In the genomic region with DNA sequence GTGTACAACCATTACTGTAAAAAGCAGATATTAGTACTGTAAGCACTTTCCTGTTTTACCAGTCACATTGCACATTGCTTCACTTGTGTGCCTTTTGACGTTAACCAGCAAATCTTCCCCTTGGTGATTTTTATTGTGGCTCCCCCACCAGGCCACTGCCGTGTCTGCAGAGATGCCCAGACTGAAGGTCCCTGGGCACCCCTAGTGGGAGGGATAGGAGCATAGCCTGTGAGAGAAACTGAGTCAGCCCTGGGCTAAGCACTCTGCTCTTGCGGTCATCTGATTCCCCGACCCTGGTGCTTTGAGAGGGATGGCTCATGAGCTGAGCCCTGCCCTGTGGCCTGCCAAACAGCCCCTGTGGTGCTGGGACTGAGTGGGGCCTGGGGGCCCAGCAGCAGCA, we compare ENCODE assay signal across 8 cellular contexts.
A peak's percentile ranks its signal among the peaks of the same experiment; 100 is the strongest.
DNase-seq lines count a peak whose midpoint lies in the region; ATAC-seq and TF ChIP-seq lines count a peak whose summit lies in the region.

No MANE protein-coding gene starts in this region.

- H3K27me3 ChIP-seq in lower lobe of right lung (ENCODE audit: low read depth): no peaks in the 10 kb centered on the region
- H3K27me3 ChIP-seq in transverse colon: no peaks in the 10 kb centered on the region
- no peaks in the 10 kb centered on the region for H3K27me3 ChIP-seq in uterus

- H3K4me3 Mint-ChIP-seq in glutamatergic neuron (ENCODE audit: unreplicated experiment): no peak overlapping the region

- H3K9me3 ChIP-seq in lower lobe of right lung (no peaks in the 10 kb centered on the region), transverse colon (no peaks in the 10 kb centered on the region), uterus (no peaks in the 10 kb centered on the region)

- no peaks in the 10 kb centered on the region for H3K27me3 Mint-ChIP-seq in glutamatergic neuron (ENCODE audit: unreplicated experiment)

- DNase-seq in GM19240 (ENCODE audit: insufficient read length, low spot score): peak; percentile 33
- peak; percentile 40 for DNase-seq in SKM-1 treated with dmso at 0.1 percent for 144 hours (lab: John Stamatoyannopoulos, UW; ENCODE audit: unreplicated experiment)
- peak; percentile 59 for DNase-seq in amniotic epithelial cell (ENCODE audit: low read depth)
- DNase-seq in lower lobe of right lung: no peak
- DNase-seq in transverse colon: peak; percentile 47
- no peak for DNase-seq in uterus
- no peak for DNase-seq in glutamatergic neuron
- DNase-seq in inferior parietal cortex (ENCODE audit: extremely low spot score): no peak

- no peaks in the 10 kb centered on the region for H3K9me3 Mint-ChIP-seq in glutamatergic neuron (ENCODE audit: unreplicated experiment)

- H3K27ac ChIP-seq in lower lobe of right lung (no peak overlapping the region), transverse colon (no peak overlapping the region), uterus (no peak overlapping the region)

- peak; percentile 68 to 79 for ATAC-seq in lower lobe of right lung

- WGBS in transverse colon (ENCODE audit: low coverage in 1 of 2), 2 donors: 32% methylated on average over 2 of the region's 4 CpGs; no CpG with 5 or more reads in 1 of the 2 donors

- H3K4me3 ChIP-seq in lower lobe of right lung (no peak overlapping the region), transverse colon (no peak overlapping the region), uterus (no peak overlapping the region)

- H3K36me3 Mint-ChIP-seq in glutamatergic neuron (ENCODE audit: unreplicated experiment): peaks cover 5% of the 10 kb centered on the region

- TF ChIP-seq POLR2A in transverse colon (IDR thresholded peaks at IDR 0.05): no peak
- no peak for TF ChIP-seq POLR2A in uterus (IDR thresholded peaks at IDR 0.05)

- peak; percentile 54 for TF ChIP-seq CTCF in lower lobe of right lung (IDR thresholded peaks at IDR 0.05)
- TF ChIP-seq CTCF in transverse colon (IDR thresholded peaks at IDR 0.05): peak in 3 of 5 experiments; percentile 28 to 35 (median 35)
- peak in 1 of 4 experiments; percentile 14 for TF ChIP-seq CTCF in uterus (IDR thresholded peaks at IDR 0.05)
- TF ChIP-seq CTCF in glutamatergic neuron (IDR thresholded peaks at IDR 0.05; ENCODE audit: partially characterized antibody, unreplicated experiment): no peak

- intact Hi-C loops in lower lobe of right lung (cut with DNase I): no loop called here
- intact Hi-C loops in transverse colon (cut with DNase I; ENCODE audit: low total_unique reads): loop anchor here (10.0 kb wide), 1 partner anchor 73 kb away; the partner anchor contains the start of gene INPP4A
- intact Hi-C loops in uterus (cut with DNase I; ENCODE audit: low total_unique reads): no loop called here

- H3K4me1 ChIP-seq in lower lobe of right lung (peaks cover 21% of the 10 kb centered on the region), transverse colon (peaks cover 7 to 19% (median 13%) of the 10 kb centered on the region in 4 donors), uterus (peaks cover 0 to 10% of the 10 kb centered on the region in 2 donors)

- peaks cover 25% of the 10 kb centered on the region for H3K36me3 ChIP-seq in lower lobe of right lung
- H3K36me3 ChIP-seq in transverse colon: no peaks in the 10 kb centered on the region
- no peaks in the 10 kb centered on the region for H3K36me3 ChIP-seq in uterus

- peaks cover 2% of the 10 kb centered on the region for H3K4me1 Mint-ChIP-seq in glutamatergic neuron (ENCODE audit: low read depth, unreplicated experiment)

- H3K27ac Mint-ChIP-seq in glutamatergic neuron (ENCODE audit: unreplicated experiment): no peak overlapping the region

- TF ChIP-seq EP300 in transverse colon (IDR thresholded peaks at IDR 0.05; ENCODE audit: low read depth): no peak

- in situ Hi-C loops in transverse colon (cut with MboI; ENCODE audit: low pct_ligation_motif_present in 1 of 4, low pct_unique_long_range_greater_than_20kb in 1 of 4, low sequenced_read_pairs in 3 of 4): loop anchor here in 1 of 4 donors (25.0 kb wide), 1 partner anchor 106 kb away; no protein-coding TSS in a partner anchor

Comparison
In these comparisons a context has a peak if more than half of its experiments do, and no peak if none do; other contexts are left out.
1. DNase-seq: peak in GM19240 (single experiment), SKM-1 treated with dmso at 0.1 percent for 144 hours (single experiment), amniotic epithelial cell (single experiment) and transverse colon (single experiment); none in lower lobe of right lung (single experiment), uterus (0 of 2), glutamatergic neuron (single experiment) and inferior parietal cortex (single experiment).